8 cellular contexts compared by ENCODE assay signal in genomic region chr3:12954891-12955650, GRCh38.
A peak's percentile ranks its signal among the peaks of the same experiment; 100 is the strongest.
DNase-seq lines count a peak whose midpoint lies in the region; ATAC-seq and TF ChIP-seq lines count a peak whose summit lies in the region.

No MANE protein-coding gene starts in this region.

- no peaks in the 10 kb centered on the region for H3K9me3 ChIP-seq in gastrocnemius medialis

- TF ChIP-seq POLR2A in gastrocnemius medialis (IDR thresholded peaks at IDR 0.05), result peak in 1 of 2 donors; percentile 21

- intact Hi-C loops in activated T-helper 1 cell treated with anti-CD3 and anti-CD28 coated beads, Interleukin-12 subunit alpha, Interleukin-12 subunit beta, Interleukin-2, Interleukin-4 antibody, amounts not matched to agents 30 ng/mL and 10 ng/mL and 1 ng/mL, durations not matched to agents 14 hours and 24 hours and 36 hours (cut with micrococcal nuclease), result no loop called here
- intact Hi-C loops in Right ventricle myocardium superior (cut with DNase I) (no loop called here), gastrocnemius medialis (cut with DNase I; ENCODE audit: low total_unique reads) (loop anchor here (1.0 to 2.0 kb wide), 2 partner anchors 29 to 40 kb away; no protein-coding TSS in a partner anchor)

- H3K4me1 ChIP-seq in gastrocnemius medialis, result peaks cover 75 to 85% of the 10 kb centered on the region in 2 donors

- TF ChIP-seq CTCF in gastrocnemius medialis (IDR thresholded peaks at IDR 0.05 in 4 of 5, conservative IDR thresholded peaks at IDR 0.05 in 1 of 5), result peak in 4 of 5 experiments; percentile 3 to 52 (median 35)

- H3K4me3 Mint-ChIP-seq in activated T-helper 1 cell treated with anti-CD3 and anti-CD28 coated beads, Interleukin-12 subunit alpha, Interleukin-12 subunit beta, Interleukin-2, Interleukin-4 antibody, amounts not matched to agents 30 ng/mL and 10 ng/mL and 1 ng/mL, durations not matched to agents 14 hours and 24 hours and 36 hours, result no peak overlapping the region

- ATAC-seq in HG03457 (IDR thresholded peaks at IDR 0.05; ENCODE audit: unreplicated experiment) (peak; percentile 55), Right ventricle myocardium superior (ENCODE audit: poor library complexity) (peak; percentile 91), gastrocnemius medialis (peak; percentile 95)

- no peaks in the 10 kb centered on the region for H3K27me3 ChIP-seq in gastrocnemius medialis

- peak overlapping the region; percentile 14 for H3K27ac Mint-ChIP-seq in activated T-helper 1 cell treated with anti-CD3 and anti-CD28 coated beads, Interleukin-12 subunit alpha, Interleukin-12 subunit beta, Interleukin-2, Interleukin-4 antibody, amounts not matched to agents 30 ng/mL and 10 ng/mL and 1 ng/mL, durations not matched to agents 14 hours and 24 hours and 36 hours

- H3K36me3 Mint-ChIP-seq in activated T-helper 1 cell treated with anti-CD3 and anti-CD28 coated beads, Interleukin-12 subunit alpha, Interleukin-12 subunit beta, Interleukin-2, Interleukin-4 antibody, amounts not matched to agents 30 ng/mL and 10 ng/mL and 1 ng/mL, durations not matched to agents 14 hours and 24 hours and 36 hours (ENCODE audit: low read depth), result peaks cover 9% of the 10 kb centered on the region

- no peaks in the 10 kb centered on the region for H3K9me3 Mint-ChIP-seq in activated T-helper 1 cell treated with anti-CD3 and anti-CD28 coated beads, Interleukin-12 subunit alpha, Interleukin-12 subunit beta, Interleukin-2, Interleukin-4 antibody, amounts not matched to agents 30 ng/mL and 10 ng/mL and 1 ng/mL, durations not matched to agents 14 hours and 24 hours and 36 hours

- H3K27me3 Mint-ChIP-seq in activated T-helper 1 cell treated with anti-CD3 and anti-CD28 coated beads, Interleukin-12 subunit alpha, Interleukin-12 subunit beta, Interleukin-2, Interleukin-4 antibody, amounts not matched to agents 30 ng/mL and 10 ng/mL and 1 ng/mL, durations not matched to agents 14 hours and 24 hours and 36 hours (ENCODE audit: insufficient read depth), result no peaks in the 10 kb centered on the region

- H3K4me3 ChIP-seq in gastrocnemius medialis, result no peak overlapping the region

- DNase-seq in DMS153 treated with DMSO at 0.1 percent for 48 hours (lab: John Stamatoyannopoulos, UW; ENCODE audit: unreplicated experiment) (peak; percentile 4), DMS153 (lab: John Stamatoyannopoulos, UW) (no peak), Right ventricle myocardium superior (peak; percentile 90), gastrocnemius medialis (peak; percentile 84 to 95), NCI-H1417 (lab: John Stamatoyannopoulos, UW) (no peak), NOMO-1 treated with dmso at 0.1 percent for 144 hours (lab: John Stamatoyannopoulos, UW; ENCODE audit: unreplicated experiment) (no peak)
- DNase-seq in activated T-helper 1 cell treated with anti-CD3 and anti-CD28 coated beads, Interleukin-12 subunit alpha, Interleukin-12 subunit beta, Interleukin-2, Interleukin-4 antibody, amounts not matched to agents 30 ng/mL and 10 ng/mL and 1 ng/mL, durations not matched to agents 14 hours and 24 hours and 36 hours (ENCODE audit: low spot score), result no peak

- H3K27ac ChIP-seq in gastrocnemius medialis, result peak overlapping the region; percentile 70 to 88 (median 80)

- no peaks in the 10 kb centered on the region for H3K36me3 ChIP-seq in gastrocnemius medialis

- H3K4me1 Mint-ChIP-seq in activated T-helper 1 cell treated with anti-CD3 and anti-CD28 coated beads, Interleukin-12 subunit alpha, Interleukin-12 subunit beta, Interleukin-2, Interleukin-4 antibody, amounts not matched to agents 30 ng/mL and 10 ng/mL and 1 ng/mL, durations not matched to agents 14 hours and 24 hours and 36 hours (ENCODE audit: low read depth), result peaks cover 36% of the 10 kb centered on the region

- in situ Hi-C loops in gastrocnemius medialis (cut with MboI; ENCODE audit: low sequenced_read_pairs in 4 of 4), result no loop called here

Comparison
In these comparisons a context has a peak if more than half of its experiments do, and no peak if none do; other contexts are left out.
1. DNase-seq: peak in DMS153 treated with DMSO at 0.1 percent for 48 hours (single experiment), Right ventricle myocardium superior (single experiment) and gastrocnemius medialis (2 of 2); none in DMS153 (single experiment), activated T-helper 1 cell treated with anti-CD3 and anti-CD28 coated beads, Interleukin-12 subunit alpha, Interleukin-12 subunit beta, Interleukin-2, Interleukin-4 antibody, amounts not matched to agents 30 ng/mL and 10 ng/mL and 1 ng/mL, durations not matched to agents 14 hours and 24 hours and 36 hours (single experiment), NCI-H1417 (0 of 3) and NOMO-1 treated with dmso at 0.1 percent for 144 hours (single experiment).
2. Peak in every context shown above with its lines, with median percentiles within 50 percentile points of each other: ATAC-seq.